Comparison of ENCODE assay signal across 8 cellular contexts in the genomic region with DNA sequence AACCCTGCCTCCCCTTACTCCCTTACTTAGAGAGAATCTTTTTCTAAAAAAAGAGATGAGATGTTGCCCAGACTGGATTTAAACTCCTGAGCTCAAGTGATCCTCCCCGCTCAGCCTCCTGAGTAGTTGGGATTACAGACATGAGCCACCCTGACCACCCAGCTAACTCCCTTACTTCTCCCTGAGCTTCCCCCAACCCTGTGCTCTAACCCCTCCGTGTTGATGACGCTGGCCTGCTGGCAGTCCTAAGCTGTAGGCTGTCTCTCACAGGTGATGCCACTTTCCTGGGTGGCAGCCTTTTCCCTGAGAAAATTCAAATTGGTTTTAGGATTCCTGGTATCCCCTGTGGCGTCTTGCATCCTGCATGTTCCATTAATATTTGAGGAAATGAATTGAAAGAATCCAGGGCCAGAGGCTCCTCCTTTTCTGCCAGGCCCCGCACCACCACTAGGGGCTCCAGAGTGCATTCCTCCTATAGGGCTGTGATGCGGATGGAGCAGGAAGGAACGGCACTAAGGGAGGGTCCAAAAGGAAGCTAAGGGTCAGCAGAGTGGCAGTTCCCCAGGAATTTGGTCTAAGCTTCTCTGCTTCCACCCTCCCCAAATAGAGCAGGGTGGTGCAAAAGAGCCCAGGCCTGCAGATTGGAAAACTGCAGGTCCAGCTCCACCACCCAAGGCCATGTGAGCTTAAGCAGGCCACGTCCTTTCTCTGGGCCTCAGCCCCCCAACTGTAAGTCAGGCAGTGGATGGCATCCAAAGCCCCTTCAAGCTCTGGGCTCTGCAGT.
DNase-seq lines count a peak whose midpoint lies in the region; ATAC-seq and TF ChIP-seq lines count a peak whose summit lies in the region.

No MANE protein-coding gene starts in this region.

- no peak overlapping the region for H3K27ac ChIP-seq in CD4-positive, CD25-positive, alpha-beta regulatory T cell (ENCODE audit: insufficient read depth, low read length, poor library complexity, severe bottlenecking)
- no peak overlapping the region for H3K27ac ChIP-seq in HCT116 (ENCODE audit: low read depth, low read length)
- H3K27ac ChIP-seq in PC-3 (ENCODE audit: low read length), result 0 out of 2 replicates have a peak overlapping the region, but pooled peaks have one; percentile 42
- peak overlapping the region in 3 of 4 donors; percentile 13 to 66 (median 54) for H3K27ac ChIP-seq in esophagus squamous epithelium

- BruUV-seq in HCT116 (replicated peaks; lab: Mats Ljungman, UMichigan) (no TSS peak), PC-3 (replicated peaks; lab: Mats Ljungman, UMichigan) (no TSS peak)

- RAD21 ChIA-PET in HCT116 (lab: Charles Lee; ENCODE audit: low non-redundant PET in 1 of 2, low total read pairs in 2 of 2, uncharacterized antibody in 2 of 2, unreplicated experiment in 2 of 2), result no interaction called here

- CTCF ChIA-PET in HCT116 (lab: Charles Lee), result interaction anchor here (0.6 to 2.3 kb wide), 11 partner anchors 9 to 122 kb away, joined by 3 to 13 read pairs (median 3); a partner anchor contains a TSS
- CTCF ChIA-PET in PC-3 (lab: Charles Lee), result interaction anchor here (0.7 kb wide), 1 partner anchor 74 kb away, joined by 4 read pairs; no protein-coding TSS in a partner anchor

- DNase-seq in CD4-positive, CD25-positive, alpha-beta regulatory T cell, result peak; percentile 32 to 61 (median 51)
- DNase-seq in HCT116 (ENCODE audit: low read depth, low spot score) (peak; percentile 24), PC-3 (peak; percentile 65), esophagus squamous epithelium (lab: John Stamatoyannopoulos, UW) (peak; percentile 9)
- peak; percentile 71 for DNase-seq in activated T-cell treated with anti-CD3 and anti-CD28 coated beads, Interleukin-2, amount 50 U/mL, for 1 hour
- peak; percentile 80 for DNase-seq in stimulated activated naive CD8-positive, alpha-beta T cell treated with anti-CD3 and anti-CD28 coated beads, Interleukin-15, Interleukin-2, amounts not matched to agents 100 U/mL and 50 U/mL, for 24 hours

- ATAC-seq in CD4-positive, CD25-positive, alpha-beta regulatory T cell (ENCODE audit: low read depth in 2 of 2), result peak; percentile 77 to 81
- peak; percentile 99 for ATAC-seq in HCT116
- peak; percentile 93 for ATAC-seq in PC-3
- ATAC-seq in stimulated activated naive CD8-positive, alpha-beta T cell treated with anti-CD3 and anti-CD28 coated beads, Interleukin-15, Interleukin-2, amounts not matched to agents 100 U/mL and 50 U/mL, for 24 hours, result peak; percentile 81
- no peak for ATAC-seq in HG03159 (IDR thresholded peaks at IDR 0.05; ENCODE audit: unreplicated experiment)

- H3K4me1 Mint-ChIP-seq in CD4-positive, CD25-positive, alpha-beta regulatory T cell, result peaks cover 0 to 6% (median 5%) of the 10 kb centered on the region in 4 donors
- peaks cover 22% of the 10 kb centered on the region for H3K4me1 Mint-ChIP-seq in nephron

- H3K27ac Mint-ChIP-seq in CD4-positive, CD25-positive, alpha-beta regulatory T cell, result peak overlapping the region; percentile 16 to 90 (median 47)
- peak overlapping the region in 1 of 3 experiments; percentile 58 for H3K27ac Mint-ChIP-seq in nephron

- H3K9me2 ChIP-seq in HCT116 (ENCODE audit: insufficient read depth) (no peaks in the 10 kb centered on the region), PC-3 (replicated peaks; ENCODE audit: low read length) (no peaks in the 10 kb centered on the region)

- H3K79me2 ChIP-seq in HCT116 (ENCODE audit: insufficient read depth, low read length), result no peaks in the 10 kb centered on the region
- H3K79me2 ChIP-seq in PC-3 (ENCODE audit: low read length), result no peaks in the 10 kb centered on the region

- no peaks in the 10 kb centered on the region for H3K9me3 ChIP-seq in CD4-positive, CD25-positive, alpha-beta regulatory T cell (ENCODE audit: control insufficient read depth in 2 of 2, low read length in 2 of 2)
- H3K9me3 ChIP-seq in HCT116 (ENCODE audit: control insufficient read depth in 1 of 2, insufficient read depth in 1 of 2, low read depth in 1 of 2, low read length in 2 of 2) (no peaks in the 10 kb centered on the region), PC-3 (ENCODE audit: low read length) (no peaks in the 10 kb centered on the region), esophagus squamous epithelium (no peaks in the 10 kb centered on the region)

- H3K4me3 Mint-ChIP-seq in CD4-positive, CD25-positive, alpha-beta regulatory T cell, result no peak overlapping the region
- no peak overlapping the region for H3K4me3 Mint-ChIP-seq in nephron

- no peaks in the 10 kb centered on the region for H4K20me1 ChIP-seq in HCT116 (ENCODE audit: insufficient read depth)
- H4K20me1 ChIP-seq in PC-3 (ENCODE audit: low read length), result no peaks in the 10 kb centered on the region

- no peaks in the 10 kb centered on the region for H3K27me3 Mint-ChIP-seq in CD4-positive, CD25-positive, alpha-beta regulatory T cell
- H3K27me3 Mint-ChIP-seq in nephron (ENCODE audit: low read depth), result peaks cover 3% of the 10 kb centered on the region

- peak overlapping the region; percentile 75 for H2AFZ ChIP-seq in HCT116 (ENCODE audit: low read depth, low read length, poor library complexity, severe bottlenecking)
- H2AFZ ChIP-seq in PC-3 (ENCODE audit: low read length), result peak overlapping the region; percentile 54; the same call in 1 of the 2 replicates

- H3K4me1 ChIP-seq in CD4-positive, CD25-positive, alpha-beta regulatory T cell (ENCODE audit: control insufficient read depth, insufficient read depth, low read length, poor library complexity, severe bottlenecking), result peaks cover 4% of the 10 kb centered on the region
- H3K4me1 ChIP-seq in HCT116 (ENCODE audit: control insufficient read depth in 1 of 2, insufficient read depth in 2 of 2, low read length in 2 of 2) (peaks cover 0 to 6% of the 10 kb centered on the region in 2 experiments; a peak in 1 of 4 replicates), PC-3 (ENCODE audit: insufficient read depth, low read length) (peaks cover 12% of the 10 kb centered on the region), esophagus squamous epithelium (peaks cover 6 to 27% (median 9%) of the 10 kb centered on the region in 3 donors)

- H3K36me3 ChIP-seq in CD4-positive, CD25-positive, alpha-beta regulatory T cell (ENCODE audit: control insufficient read depth, insufficient read depth, low read length), result no peaks in the 10 kb centered on the region
- H3K36me3 ChIP-seq in HCT116 (ENCODE audit: control insufficient read depth in 1 of 2, insufficient read depth in 2 of 2, low read length in 2 of 2), result no peaks in the 10 kb centered on the region
- H3K36me3 ChIP-seq in PC-3 (ENCODE audit: low read depth, low read length), result no peaks in the 10 kb centered on the region
- H3K36me3 ChIP-seq in esophagus squamous epithelium, result no peaks in the 10 kb centered on the region

- H3K27me3 ChIP-seq in CD4-positive, CD25-positive, alpha-beta regulatory T cell (ENCODE audit: control insufficient read depth, insufficient read depth, low read length), result no peaks in the 10 kb centered on the region
- H3K27me3 ChIP-seq in HCT116 (ENCODE audit: insufficient read depth, low read length), result no peaks in the 10 kb centered on the region
- no peaks in the 10 kb centered on the region for H3K27me3 ChIP-seq in PC-3 (ENCODE audit: low read length)
- H3K27me3 ChIP-seq in esophagus squamous epithelium, result no peaks in the 10 kb centered on the region

- H3F3A ChIP-seq in PC-3 (ENCODE audit: low read length, unreplicated experiment), result no peaks in the 10 kb centered on the region

- no peaks in the 10 kb centered on the region for H3K9me3 Mint-ChIP-seq in CD4-positive, CD25-positive, alpha-beta regulatory T cell
- H3K9me3 Mint-ChIP-seq in nephron, result no peaks in the 10 kb centered on the region

- peak; percentile 56 for TF ChIP-seq RAD21 in HCT116 (IDR thresholded peaks at IDR 0.05; ENCODE audit: low read depth)

- TF ChIP-seq POLR2A in HCT116 (IDR thresholded peaks at IDR 0.05; ENCODE audit: borderline replicate concordance, extremely low read depth, insufficient read depth, insufficient read length) (no peak), esophagus squamous epithelium (IDR thresholded peaks at IDR 0.05) (no peak)

- H3K4me2 ChIP-seq in HCT116 (ENCODE audit: low read length) (peak overlapping the region; percentile 47), PC-3 (ENCODE audit: low read length) (peak overlapping the region; percentile 54)

- POLR2A ChIA-PET in HCT116 (lab: Charles Lee), result no interaction called here
- POLR2A ChIA-PET in PC-3 (lab: Charles Lee; ENCODE audit: unreplicated experiment), result no interaction called here

- H3K36me3 Mint-ChIP-seq in CD4-positive, CD25-positive, alpha-beta regulatory T cell, result no peaks in the 10 kb centered on the region
- H3K36me3 Mint-ChIP-seq in nephron (ENCODE audit: low read depth), result no peaks in the 10 kb centered on the region

- no peak overlapping the region for H3K4me3 ChIP-seq in CD4-positive, CD25-positive, alpha-beta regulatory T cell (ENCODE audit: low read depth, low read length)
- H3K4me3 ChIP-seq in HCT116 (replicated peaks in 1 of 2; ENCODE audit: low read depth in 1 of 2, low read length in 2 of 2) (no peak overlapping the region), PC-3 (ENCODE audit: low read length) (no peak overlapping the region), esophagus squamous epithelium (peak overlapping the region in 1 of 4 donors; percentile 18)

- no peak overlapping the region for H3K9ac ChIP-seq in HCT116 (ENCODE audit: low read length)
- H3K9ac ChIP-seq in PC-3 (ENCODE audit: low read length), result no peak overlapping the region

- WGBS in esophagus squamous epithelium, 2 donors, result 42 to 97% methylated on average over 3 to 8 of the region's 8 CpGs

- TF ChIP-seq CTCF in HCT116 (IDR thresholded peaks at IDR 0.05 in 2 of 3, conservative IDR thresholded peaks at IDR 0.05 in 1 of 3; ENCODE audit: borderline replicate concordance in 1 of 3, insufficient read depth in 1 of 3, low read depth in 2 of 3, low read length in 2 of 3) (peak; percentile 60 to 99 (median 97); a peak in 5 of 6 replicates), PC-3 (conservative IDR thresholded peaks at IDR 0.05; ENCODE audit: low read depth, low read length) (peak; percentile 84), esophagus squamous epithelium (IDR thresholded peaks at IDR 0.05) (peak; percentile 87 to 96 (median 93)), nephron (IDR thresholded peaks at IDR 0.05; ENCODE audit: unreplicated experiment in 3 of 3) (peak; percentile 81 to 83 (median 82))

- intact Hi-C loops in HCT116 (cut with micrococcal nuclease), result loop anchor here (1.0 kb wide), 1 partner anchor 101 kb away; a partner anchor contains a TSS
- intact Hi-C loops in PC-3 (cut with micrococcal nuclease), result no loop called here
- intact Hi-C loops in esophagus squamous epithelium (cut with DNase I), result loop anchor here (5.0 kb wide), 1 partner anchor 102 kb away; a partner anchor contains a TSS

TF ChIP-seq in HCT116, 20 proteins besides CTCF, POLR2A, EP300 and RAD21 (continues in another document):
- no peak for TF ChIP-seq FOSL1 (IDR thresholded peaks at IDR 0.05; ENCODE audit: low read depth)
- no peak for TF ChIP-seq SP1 (IDR thresholded peaks at IDR 0.05; ENCODE audit: low read depth)
- no peak for TF ChIP-seq CEBPB (IDR thresholded peaks at IDR 0.05; ENCODE audit: low read depth)
- no peak for TF ChIP-seq SRF (IDR thresholded peaks at IDR 0.05; ENCODE audit: low read depth)
- TF ChIP-seq, protein P1, sequence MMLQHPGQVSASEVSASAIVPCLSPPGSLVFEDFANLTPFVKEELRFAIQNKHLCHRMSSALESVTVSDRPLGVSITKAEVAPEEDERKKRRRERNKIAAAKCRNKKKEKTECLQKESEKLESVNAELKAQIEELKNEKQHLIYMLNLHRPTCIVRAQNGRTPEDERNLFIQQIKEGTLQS (IDR thresholded peaks at IDR 0.05), result no peak

Comparison
In these comparisons a context has a peak if more than half of its experiments do, and no peak if none do; other contexts are left out.
1. DNase-seq: peak in every context shown above with its lines; median percentile 80 in stimulated activated naive CD8-positive, alpha-beta T cell treated with anti-CD3 and anti-CD28 coated beads, Interleukin-15, Interleukin-2, amounts not matched to agents 100 U/mL and 50 U/mL, for 24 hours; 71 in activated T-cell treated with anti-CD3 and anti-CD28 coated beads, Interleukin-2, amount 50 U/mL, for 1 hour; 65 in PC-3; 51 in CD4-positive, CD25-positive, alpha-beta regulatory T cell; 24 in HCT116; 9 in esophagus squamous epithelium.
2. H3K27ac ChIP-seq: peak in PC-3 (single experiment) and esophagus squamous epithelium (3 of 4); none in CD4-positive, CD25-positive, alpha-beta regulatory T cell (single experiment) and HCT116 (single experiment).
3. Peak in every context shown above with its lines, with median percentiles within 50 percentile points of each other: CTCF ChIP-seq.